ENCODE assay signal across 16 cellular contexts in the genomic region with DNA sequence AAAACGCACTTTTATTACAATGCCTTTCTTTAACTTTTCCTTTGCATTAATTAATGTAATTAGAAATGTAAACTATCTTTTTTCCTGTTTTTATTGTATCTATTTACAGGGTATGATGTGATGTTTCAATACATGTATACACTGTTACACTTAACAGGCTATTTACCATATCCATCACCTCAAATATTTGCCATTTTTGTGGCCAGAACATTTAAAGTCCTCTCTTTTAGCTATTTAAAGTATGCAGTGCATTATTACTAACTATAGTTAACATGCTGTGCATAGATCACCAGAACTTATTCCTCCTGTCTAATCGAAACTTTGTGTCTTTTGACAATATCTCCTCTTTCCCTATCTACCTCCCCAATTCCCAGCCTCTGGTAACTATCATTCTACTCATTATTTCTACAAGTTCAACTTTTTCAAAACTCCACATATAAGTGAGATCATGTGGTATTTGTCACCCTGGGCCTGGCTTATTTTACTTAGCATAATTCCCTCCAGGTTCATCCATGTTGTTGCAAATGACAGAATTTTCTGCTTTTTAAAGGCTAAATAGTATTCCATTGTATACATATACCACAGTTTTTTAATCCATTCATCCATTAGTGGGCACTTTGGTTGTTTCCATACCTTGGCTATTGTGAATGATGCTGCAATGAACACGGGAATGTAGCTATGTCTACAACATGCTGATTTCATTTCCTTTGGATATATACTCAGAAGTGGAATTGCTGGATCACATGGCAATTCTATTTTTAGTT. TPM values are rescaled to one million over a fixed set of nuclear protein-coding genes. Genes with fewer than 3 reads are reported as not detected.
DNase-seq lines count a peak whose midpoint lies in the region; ATAC-seq, FAIRE-seq and TF ChIP-seq lines count a peak whose summit lies in the region.
"Had no signal": no experiment of that assay in that cellular context is flagged by ENCODE, and none has a peak within 500 bp of the region (broad histone marks: within the 10 kb centered on the region; RNA-seq: fewer than 3 reads in every experiment).

No MANE protein-coding gene starts in this region.

- H3K9me3 ChIP-seq in SK-N-MC (ENCODE audit: low read depth, low read length) (no peaks in the 10 kb centered on the region), vagina (no peaks in the 10 kb centered on the region), small intestine (ENCODE audit: control insufficient read depth, low read depth) (no peaks in the 10 kb centered on the region)
- H3K9me3 ChIP-seq: BE2C had no signal

- H3K4me3 Mint-ChIP-seq in activated CD8-positive, alpha-beta T cell treated with anti-CD3 and anti-CD28 coated beads for 36 hours: no peak overlapping the region
- H3K4me3 Mint-ChIP-seq: CD8-positive, alpha-beta T cell had no signal

- no peaks in the 10 kb centered on the region for H3K4me1 Mint-ChIP-seq in activated CD8-positive, alpha-beta T cell treated with anti-CD3 and anti-CD28 coated beads for 36 hours (ENCODE audit: low read depth)

- intact Hi-C loops in dorsolateral prefrontal cortex (cut with DNase I) (loop anchor here (5.0 kb wide), 4 partner anchors 330 to 660 kb away; no protein-coding TSS in a partner anchor), vagina (cut with DNase I) (loop anchor here (10.0 kb wide), 1 partner anchor 262 kb away; the partner anchor contains the start of gene LPAR1)
- intact Hi-C loops in activated CD8-positive, alpha-beta T cell treated with anti-CD3 and anti-CD28 coated beads for 36 hours (cut with micrococcal nuclease): loop anchor here (10.0 kb wide), 1 partner anchor 262 kb away; the partner anchor contains the start of gene LPAR1

- H3K27me3 ChIP-seq in dorsolateral prefrontal cortex (no peaks in the 10 kb centered on the region), vagina (no peaks in the 10 kb centered on the region), small intestine (ENCODE audit: control insufficient read depth in 2 of 2, insufficient read depth in 2 of 2, low read length in 2 of 2) (no peaks in the 10 kb centered on the region)
- H3K27me3 ChIP-seq: BE2C had no signal

- 82 to 88% (median 85%) methylated on average over 3 of the region's 3 CpGs for WGBS in small intestine, 3 donors

- no peak overlapping the region for H3K9ac ChIP-seq in SK-N-MC (ENCODE audit: insufficient read length)

- no peak for TF ChIP-seq CTCF in dorsolateral prefrontal cortex (IDR thresholded peaks at IDR 0.05 in 54 of 56, conservative IDR thresholded peaks at IDR 0.05 in 2 of 56; ENCODE audit: low read depth in 1 of 56, partially characterized antibody in 56 of 56)
- no peak for TF ChIP-seq CTCF in vagina (IDR thresholded peaks at IDR 0.05)
- TF ChIP-seq CTCF in activated CD8-positive, alpha-beta T cell treated with anti-CD3 and anti-CD28 coated beads for 36 hours (IDR thresholded peaks at IDR 0.05): no peak

- H3K4me3 ChIP-seq in SK-N-MC: no peak overlapping the region
- no peak overlapping the region for H3K4me3 ChIP-seq in dorsolateral prefrontal cortex
- no peak overlapping the region for H3K4me3 ChIP-seq in vagina
- no peak overlapping the region for H3K4me3 ChIP-seq in small intestine (ENCODE audit: low read depth in 1 of 2, low read length in 2 of 2)

- no peak for FAIRE-seq in small intestine (lab: Jason Lieb, UNC)

- peaks cover 2% of the 10 kb centered on the region for H3K9me3 Mint-ChIP-seq in activated CD8-positive, alpha-beta T cell treated with anti-CD3 and anti-CD28 coated beads for 36 hours

- peak; percentile 56 for DNase-seq in EL
- no peak for DNase-seq in SK-N-MC (ENCODE audit: low read depth, low spot score)
- no peak for DNase-seq in dorsolateral prefrontal cortex
- DNase-seq in substantia nigra (lab: John Stamatoyannopoulos, UW): no peak
- DNase-seq in vagina (ENCODE audit: extremely low spot score in 2 of 2): no peak
- no peak for DNase-seq in small intestine
- no peak for DNase-seq in activated CD8-positive, alpha-beta T cell treated with anti-CD3 and anti-CD28 coated beads for 36 hours
- DNase-seq: ACHN; BE2C; CD8-positive, alpha-beta T cell; H7; Kasumi-1; NCI-H2029; NCI-H2171 treated with DMSO at 0.1 percent for 48 hours; NCI-H524 had no signal

- H3K4me1 ChIP-seq in vagina (peaks cover 9% of the 10 kb centered on the region), small intestine (ENCODE audit: control insufficient read depth in 2 of 2, insufficient read depth in 1 of 2, low read depth in 1 of 2, low read length in 1 of 2) (no peaks in the 10 kb centered on the region)
- H3K4me1 ChIP-seq: BE2C had no signal

- CTCF ChIA-PET in activated CD8-positive, alpha-beta T cell treated with anti-CD3 and anti-CD28 coated beads for 36 hours (lab: Charles Lee): no interaction called here

- H3K27ac ChIP-seq in SK-N-MC (peak overlapping the region; percentile 98; the same call in 1 of the 2 replicates), dorsolateral prefrontal cortex (peak overlapping the region; percentile 10 to 97 (median 89)), substantia nigra (ENCODE audit: low read depth, low read length, poor library complexity, severe bottlenecking) (peak overlapping the region; percentile 88), vagina (no peak overlapping the region), small intestine (ENCODE audit: low read depth in 1 of 2, low read length in 1 of 2) (no peak overlapping the region)

- H3K36me3 ChIP-seq in SK-N-MC (ENCODE audit: insufficient read depth, low read length) (peaks cover 6% of the 10 kb centered on the region; the same call in 1 of the 2 replicates), vagina (no peaks in the 10 kb centered on the region), small intestine (ENCODE audit: control insufficient read depth in 2 of 2, insufficient read depth in 2 of 2, low read length in 2 of 2) (no peaks in the 10 kb centered on the region)
- H3K36me3 ChIP-seq: BE2C had no signal

- ATAC-seq in activated CD8-positive, alpha-beta T cell treated with anti-CD3 and anti-CD28 coated beads for 36 hours: no peak
- ATAC-seq: CD8-positive, alpha-beta T cell had no signal

- POLR2A ChIA-PET in activated CD8-positive, alpha-beta T cell treated with anti-CD3 and anti-CD28 coated beads for 36 hours (lab: Charles Lee): no interaction called here

- TF ChIP-seq POLR2A in vagina (IDR thresholded peaks at IDR 0.05): no peak

- no peaks in the 10 kb centered on the region for H3K36me3 Mint-ChIP-seq in activated CD8-positive, alpha-beta T cell treated with anti-CD3 and anti-CD28 coated beads for 36 hours (ENCODE audit: low read depth)
- H3K36me3 Mint-ChIP-seq: CD8-positive, alpha-beta T cell had no signal

- H3K27ac Mint-ChIP-seq in activated CD8-positive, alpha-beta T cell treated with anti-CD3 and anti-CD28 coated beads for 36 hours: no peak overlapping the region
- H3K27ac Mint-ChIP-seq: CD8-positive, alpha-beta T cell had no signal

- peaks cover 10% of the 10 kb centered on the region for H3K27me3 Mint-ChIP-seq in activated CD8-positive, alpha-beta T cell treated with anti-CD3 and anti-CD28 coated beads for 36 hours

RNA-seq across cellular contexts. Expression of gene OR2K2, which starts 32.8 kb away (rescaled TPM):
- total RNA-seq in dorsolateral prefrontal cortex (1 to 10 TPM in 1 of 120 experiments, under 1 TPM in 15, not detected in 104; 0.39 to 1.2 (median 0.50) TPM), vagina (1.5 TPM)
- not detected for polyA plus RNA-seq in small intestine
- not detected for total RNA-seq in activated CD8-positive, alpha-beta T cell treated with anti-CD3 and anti-CD28 coated beads for 36 hours
- total RNA-seq: CD8-positive, alpha-beta T cell; Daoy; H7 had no signal

Comparison
In these comparisons a context has a peak if more than half of its experiments do, and no peak if none do; other contexts are left out.
1. H3K27ac ChIP-seq: peak in SK-N-MC (single experiment), dorsolateral prefrontal cortex (59 of 59) and substantia nigra (single experiment); none in vagina (single experiment) and small intestine (0 of 2).